In the genomic region with DNA sequence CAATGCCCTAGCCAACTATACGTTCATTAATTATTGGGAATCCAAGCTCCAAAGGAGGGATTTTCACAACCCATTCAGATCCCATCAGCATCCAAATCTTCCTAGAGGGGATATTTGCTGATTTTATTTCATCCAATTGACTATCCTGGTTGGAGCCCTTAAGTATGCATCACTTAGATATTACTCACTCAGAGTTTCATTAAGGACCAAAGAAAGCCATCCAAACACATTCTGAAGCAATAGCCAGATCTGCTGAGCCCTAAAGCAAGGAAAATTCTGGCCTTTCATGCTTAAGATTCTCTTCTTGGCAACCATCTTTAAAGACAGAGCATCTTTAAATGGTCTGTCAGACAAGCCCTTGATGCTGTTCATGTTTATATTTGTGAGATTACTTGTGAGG, we compare ENCODE assay signal across 16 cellular contexts.
"Had no signal": no experiment of that assay in that cellular context is flagged by ENCODE, and none has a peak within 500 bp of the region (broad histone marks: within the 10 kb centered on the region; RNA-seq: fewer than 3 reads in every experiment).

No MANE protein-coding gene starts in this region.

- H3K9ac ChIP-seq: neural progenitor cell had no signal

- ATAC-seq: activated naive CD8-positive, alpha-beta T cell treated with anti-CD3 and anti-CD28 coated beads, Interleukin-2, amount 50 U/mL, for 24 hours; activated T-helper 17 cell treated with anti-CD3 and anti-CD28 coated beads, Interleukin-2, amount 50 U/mL, for 72 hours; esophagus mucosa; heart right ventricle; right lobe of liver had no signal

- H3K27ac Mint-ChIP-seq: activated naive CD4-positive, alpha-beta T cell treated with anti-CD3 and anti-CD28 coated beads for 36 hours; activated naive CD8-positive, alpha-beta T cell treated with anti-CD3 and anti-CD28 coated beads, Interleukin-2, amount 50 U/mL, for 24 hours; activated T-helper 17 cell treated with anti-CD3 and anti-CD28 coated beads, Interleukin-2, amount 50 U/mL, for 72 hours; mesothelial cell of epicardium; neural progenitor cell had no signal

- H3K36me3 Mint-ChIP-seq: neural progenitor cell had no signal

- H3K27ac ChIP-seq: coronary artery, heart right ventricle, neural progenitor cell, ovary, right lobe of liver, stomach, uterus, WERI-Rb-1 had no signal

- H3K9me3 ChIP-seq: ovary, right lobe of liver, uterus had no signal

- H3K4me2 ChIP-seq: neural progenitor cell had no signal

- H2AFZ ChIP-seq: neural progenitor cell had no signal

- DNase-seq: activated CD4-positive, alpha-beta T cell treated with anti-CD3 and anti-CD28 coated beads, Interleukin-2, amount 50 U/mL, for 48 hours; activated naive CD4-positive, alpha-beta T cell treated with anti-CD3 and anti-CD28 coated beads for 36 hours; activated naive CD8-positive, alpha-beta T cell treated with anti-CD3 and anti-CD28 coated beads, Interleukin-2, amount 50 U/mL, for 24 hours; heart right ventricle; ovary; right lobe of liver; stimulated activated CD4-positive, alpha-beta T cell treated with anti-CD3 and anti-CD28 coated beads, Interleukin-12 subunit alpha, Interleukin-12 subunit beta, amount 100 ng/mL, for 4 hours; stimulated activated CD4-positive, alpha-beta T cell treated with anti-CD3 and anti-CD28 coated beads, Interleukin-2, amount 100 ng/mL, for 24 hours; stomach; uterus; WERI-Rb-1 had no signal

- H3K4me1 Mint-ChIP-seq: activated T-helper 17 cell treated with anti-CD3 and anti-CD28 coated beads, Interleukin-2, amount 50 U/mL, for 72 hours; mesothelial cell of epicardium; neural progenitor cell had no signal

- H3K4me1 ChIP-seq: neural progenitor cell, right lobe of liver, stomach, uterus had no signal

- H3K36me3 ChIP-seq: heart right ventricle, neural progenitor cell, ovary, right lobe of liver, stomach, uterus, WERI-Rb-1 had no signal

- H3K4me3 ChIP-seq: coronary artery, heart right ventricle, neural progenitor cell, ovary, right lobe of liver, stomach, uterus had no signal

- H3K27me3 ChIP-seq: heart right ventricle, neural progenitor cell, ovary, right lobe of liver, stomach, uterus had no signal

- H3K27me3 Mint-ChIP-seq: activated naive CD8-positive, alpha-beta T cell treated with anti-CD3 and anti-CD28 coated beads, Interleukin-2, amount 50 U/mL, for 24 hours; activated T-helper 17 cell treated with anti-CD3 and anti-CD28 coated beads, Interleukin-2, amount 50 U/mL, for 72 hours had no signal

- H3K4me3 Mint-ChIP-seq: activated naive CD4-positive, alpha-beta T cell treated with anti-CD3 and anti-CD28 coated beads for 36 hours; activated naive CD8-positive, alpha-beta T cell treated with anti-CD3 and anti-CD28 coated beads, Interleukin-2, amount 50 U/mL, for 24 hours; activated T-helper 17 cell treated with anti-CD3 and anti-CD28 coated beads, Interleukin-2, amount 50 U/mL, for 72 hours; mesothelial cell of epicardium; neural progenitor cell had no signal
